ENCODE assay signal across 27 cellular contexts in genomic region chr2:143058795-143059194, GRCh38.
"Had no signal": no experiment of that assay in that cellular context is flagged by ENCODE, and none has a peak within 500 bp of the region (broad histone marks: within the 10 kb centered on the region; RNA-seq: fewer than 3 reads in every experiment).

No MANE protein-coding gene starts in this region.

- H3K36me3 ChIP-seq: heart right ventricle, prostate gland, right atrium auricular region, suprapubic skin had no signal

- FAIRE-seq: keratinocyte had no signal

- H3K4me3 ChIP-seq: heart right ventricle, lung, prostate gland, right atrium auricular region, smooth muscle cell, suprapubic skin had no signal

- H3K4me3 Mint-ChIP-seq: effector memory CD8-positive, alpha-beta T cell; memory B cell; natural killer cell; neural crest cell; stimulated activated naive CD8-positive, alpha-beta T cell treated with anti-CD3 and anti-CD28 coated beads, Interleukin-15, amount 100 ng/mL, for 72 hours had no signal

- H3K9me3 ChIP-seq: prostate gland, right atrium auricular region, suprapubic skin had no signal

- H3K4me2 ChIP-seq: smooth muscle cell had no signal

- H3K4me1 ChIP-seq: foreskin keratinocyte, heart right ventricle, prostate gland, right atrium auricular region, suprapubic skin had no signal

- ATAC-seq: effector memory CD8-positive, alpha-beta T cell; esophagus mucosa; foreskin keratinocyte; heart right ventricle; left lobe of liver; natural killer cell; sciatic nerve; stimulated activated naive CD8-positive, alpha-beta T cell treated with anti-CD3 and anti-CD28 coated beads, Interleukin-15, amount 100 ng/mL, for 72 hours had no signal

- H3K27ac Mint-ChIP-seq: effector memory CD8-positive, alpha-beta T cell; memory B cell; natural killer cell; stimulated activated naive CD8-positive, alpha-beta T cell treated with anti-CD3 and anti-CD28 coated beads, Interleukin-15, amount 100 ng/mL, for 72 hours had no signal

- H3K36me3 Mint-ChIP-seq: natural killer cell had no signal

- H3K27me3 ChIP-seq: foreskin keratinocyte, heart right ventricle, right atrium auricular region, suprapubic skin had no signal

- H3K27me3 Mint-ChIP-seq: effector memory CD8-positive, alpha-beta T cell; memory B cell had no signal

- DNase-seq: cortex of kidney; effector memory CD8-positive, alpha-beta T cell; foreskin keratinocyte; glutamatergic neuron; heart right ventricle; hippocampal formation; natural killer cell; nucleus accumbens; stimulated activated CD4-positive, alpha-beta T cell treated with anti-CD3 and anti-CD28 coated beads, Interleukin-12 subunit alpha, Interleukin-12 subunit beta, amount 100 ng/mL, for 4 hours; stimulated activated CD4-positive, alpha-beta T cell treated with anti-CD3 and anti-CD28 coated beads, Interleukin-1b, Interleukin-23, amount 100 ng/mL, for 48 hours; stimulated activated CD4-positive, alpha-beta T cell treated with anti-CD3 and anti-CD28 coated beads, Interleukin-4, amount 100 ng/mL, for 1 hour; stimulated activated CD8-positive, alpha-beta memory T cell treated with anti-CD3 and anti-CD28 coated beads, Interleukin-4, amount 100 ng/mL, for 48 hours; stimulated activated naive CD4-positive, alpha-beta T cell; stimulated activated naive CD8-positive, alpha-beta T cell treated with anti-CD3 and anti-CD28 coated beads, Interleukin-15, amount 100 ng/mL, for 72 hours; trophoblast cell had no signal

- H3K9me3 Mint-ChIP-seq: effector memory CD8-positive, alpha-beta T cell; natural killer cell had no signal

- H3K27ac ChIP-seq: epithelial cell of prostate, foreskin keratinocyte, heart right ventricle, prostate gland, right atrium auricular region, suprapubic skin had no signal

- H3K4me1 Mint-ChIP-seq: memory B cell; natural killer cell; stimulated activated naive CD8-positive, alpha-beta T cell treated with anti-CD3 and anti-CD28 coated beads, Interleukin-15, amount 100 ng/mL, for 72 hours had no signal
